ENCODE assay signal across 23 cellular contexts in the genomic region with DNA sequence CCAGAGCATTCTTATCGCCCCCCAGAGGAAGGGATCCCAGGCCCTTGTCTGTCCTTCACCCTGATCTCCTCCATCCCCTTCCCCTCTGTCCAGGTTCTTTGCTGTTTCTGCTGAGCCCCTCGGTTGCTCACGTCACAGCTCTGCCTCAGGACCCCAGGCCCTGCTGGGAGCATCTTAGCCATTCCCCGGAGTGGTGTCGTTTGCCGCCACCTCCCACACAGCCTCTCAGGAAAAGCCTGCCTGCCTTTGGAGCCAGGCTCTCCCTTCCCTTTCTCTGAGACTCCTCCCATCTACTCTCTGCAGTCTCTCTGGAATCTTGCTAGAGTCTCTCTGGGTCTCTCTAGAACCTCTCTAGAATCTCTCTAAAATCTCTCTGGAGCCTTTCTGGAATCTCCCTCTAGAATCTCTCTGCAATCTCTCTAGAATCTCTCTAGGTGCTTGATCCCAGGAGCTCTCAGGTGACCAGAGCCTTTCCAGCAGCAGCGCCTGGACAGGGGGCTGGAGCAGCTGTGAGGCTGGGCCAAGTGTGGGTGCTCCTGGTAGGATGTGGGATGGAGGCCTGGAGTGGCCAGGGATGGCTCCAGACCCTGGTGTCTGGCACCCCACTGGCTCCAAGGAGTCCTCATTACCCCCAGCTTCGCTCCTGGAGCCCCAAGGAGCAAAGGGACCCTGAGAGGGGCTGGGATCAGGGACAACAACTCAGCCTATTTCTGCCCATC.
"Had no signal": no experiment of that assay in that cellular context is flagged by ENCODE, and none has a peak within 500 bp of the region (broad histone marks: within the 10 kb centered on the region; RNA-seq: fewer than 3 reads in every experiment).

No MANE protein-coding gene starts in this region.

- H3K27ac Mint-ChIP-seq: endodermal cell; naive thymus-derived CD4-positive, alpha-beta T cell had no signal

- H3K27ac ChIP-seq: coronary artery, foreskin keratinocyte, parathyroid adenoma, prostate gland, stomach, thoracic aorta, transverse colon had no signal

- H3K4me3 Mint-ChIP-seq: endodermal cell; naive thymus-derived CD4-positive, alpha-beta T cell; neural crest cell had no signal

- H3K4me1 ChIP-seq: parathyroid adenoma, prostate gland had no signal

- H3K27me3 ChIP-seq: stomach, transverse colon had no signal

- H2AFZ ChIP-seq: parathyroid adenoma had no signal

- H3K9me3 ChIP-seq: prostate gland, spleen, stomach, thoracic aorta, transverse colon had no signal

- DNase-seq: central memory CD4-positive, alpha-beta T cell; effector CD4-positive, alpha-beta T cell; endodermal cell; erythroblast; foreskin keratinocyte; head of caudate nucleus; hippocampal formation; naive thymus-derived CD4-positive, alpha-beta T cell; occipital lobe; spleen; stimulated activated CD4-positive, alpha-beta T cell treated with anti-CD3 and anti-CD28 coated beads, Interleukin-15, amount 100 ng/mL, for 24 hours; stimulated activated CD4-positive, alpha-beta T cell treated with anti-CD3 and anti-CD28 coated beads, Interleukin-1b, Interleukin-23, amount 100 ng/mL, for 48 hours; stimulated activated CD4-positive, alpha-beta T cell treated with anti-CD3 and anti-CD28 coated beads, Interleukin-4, amount 100 ng/mL, for 24 hours; stimulated activated naive CD4-positive, alpha-beta T cell; stomach; substantia nigra; transverse colon had no signal

- H3K79me2 ChIP-seq: parathyroid adenoma had no signal

- H3K9ac ChIP-seq: parathyroid adenoma had no signal

- ATAC-seq: foreskin keratinocyte; naive thymus-derived CD4-positive, alpha-beta T cell; sciatic nerve had no signal

- H3K36me3 Mint-ChIP-seq: naive thymus-derived CD4-positive, alpha-beta T cell had no signal

- H3K36me3 ChIP-seq: prostate gland, spleen, stomach, thoracic aorta, transverse colon had no signal

- H3K9me3 Mint-ChIP-seq: endodermal cell had no signal

- H3K4me3 ChIP-seq: coronary artery, prostate gland, spleen, stomach, thoracic aorta, transverse colon had no signal
